ENCODE assay signal across 1 cellular context in the genomic region with DNA sequence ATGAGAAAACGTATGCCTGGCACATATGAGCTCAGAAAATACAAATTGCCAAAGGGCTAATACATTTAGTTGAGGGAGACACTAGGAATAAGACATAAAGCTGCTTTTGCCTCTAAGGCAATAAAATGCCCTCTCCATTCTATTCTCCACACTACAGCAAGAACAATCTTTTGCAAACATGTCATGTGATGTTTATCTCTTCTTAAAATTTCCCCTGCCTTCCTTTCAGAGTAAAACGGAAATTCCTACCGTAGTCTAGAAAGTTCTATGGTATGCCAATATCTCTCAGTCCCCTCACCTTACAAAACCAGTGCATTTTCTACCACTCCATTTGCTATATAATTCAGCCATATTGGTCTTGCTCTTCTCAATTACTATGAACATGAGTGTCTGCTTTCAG.
TF ChIP-seq lines count a peak whose summit lies in the region.

No MANE protein-coding gene starts in this region.

TF ChIP-seq in GM23338, 12 proteins besides CTCF, POLR2A, EP300 and RAD21 (continued from another document):
- TF ChIP-seq, protein P1, sequence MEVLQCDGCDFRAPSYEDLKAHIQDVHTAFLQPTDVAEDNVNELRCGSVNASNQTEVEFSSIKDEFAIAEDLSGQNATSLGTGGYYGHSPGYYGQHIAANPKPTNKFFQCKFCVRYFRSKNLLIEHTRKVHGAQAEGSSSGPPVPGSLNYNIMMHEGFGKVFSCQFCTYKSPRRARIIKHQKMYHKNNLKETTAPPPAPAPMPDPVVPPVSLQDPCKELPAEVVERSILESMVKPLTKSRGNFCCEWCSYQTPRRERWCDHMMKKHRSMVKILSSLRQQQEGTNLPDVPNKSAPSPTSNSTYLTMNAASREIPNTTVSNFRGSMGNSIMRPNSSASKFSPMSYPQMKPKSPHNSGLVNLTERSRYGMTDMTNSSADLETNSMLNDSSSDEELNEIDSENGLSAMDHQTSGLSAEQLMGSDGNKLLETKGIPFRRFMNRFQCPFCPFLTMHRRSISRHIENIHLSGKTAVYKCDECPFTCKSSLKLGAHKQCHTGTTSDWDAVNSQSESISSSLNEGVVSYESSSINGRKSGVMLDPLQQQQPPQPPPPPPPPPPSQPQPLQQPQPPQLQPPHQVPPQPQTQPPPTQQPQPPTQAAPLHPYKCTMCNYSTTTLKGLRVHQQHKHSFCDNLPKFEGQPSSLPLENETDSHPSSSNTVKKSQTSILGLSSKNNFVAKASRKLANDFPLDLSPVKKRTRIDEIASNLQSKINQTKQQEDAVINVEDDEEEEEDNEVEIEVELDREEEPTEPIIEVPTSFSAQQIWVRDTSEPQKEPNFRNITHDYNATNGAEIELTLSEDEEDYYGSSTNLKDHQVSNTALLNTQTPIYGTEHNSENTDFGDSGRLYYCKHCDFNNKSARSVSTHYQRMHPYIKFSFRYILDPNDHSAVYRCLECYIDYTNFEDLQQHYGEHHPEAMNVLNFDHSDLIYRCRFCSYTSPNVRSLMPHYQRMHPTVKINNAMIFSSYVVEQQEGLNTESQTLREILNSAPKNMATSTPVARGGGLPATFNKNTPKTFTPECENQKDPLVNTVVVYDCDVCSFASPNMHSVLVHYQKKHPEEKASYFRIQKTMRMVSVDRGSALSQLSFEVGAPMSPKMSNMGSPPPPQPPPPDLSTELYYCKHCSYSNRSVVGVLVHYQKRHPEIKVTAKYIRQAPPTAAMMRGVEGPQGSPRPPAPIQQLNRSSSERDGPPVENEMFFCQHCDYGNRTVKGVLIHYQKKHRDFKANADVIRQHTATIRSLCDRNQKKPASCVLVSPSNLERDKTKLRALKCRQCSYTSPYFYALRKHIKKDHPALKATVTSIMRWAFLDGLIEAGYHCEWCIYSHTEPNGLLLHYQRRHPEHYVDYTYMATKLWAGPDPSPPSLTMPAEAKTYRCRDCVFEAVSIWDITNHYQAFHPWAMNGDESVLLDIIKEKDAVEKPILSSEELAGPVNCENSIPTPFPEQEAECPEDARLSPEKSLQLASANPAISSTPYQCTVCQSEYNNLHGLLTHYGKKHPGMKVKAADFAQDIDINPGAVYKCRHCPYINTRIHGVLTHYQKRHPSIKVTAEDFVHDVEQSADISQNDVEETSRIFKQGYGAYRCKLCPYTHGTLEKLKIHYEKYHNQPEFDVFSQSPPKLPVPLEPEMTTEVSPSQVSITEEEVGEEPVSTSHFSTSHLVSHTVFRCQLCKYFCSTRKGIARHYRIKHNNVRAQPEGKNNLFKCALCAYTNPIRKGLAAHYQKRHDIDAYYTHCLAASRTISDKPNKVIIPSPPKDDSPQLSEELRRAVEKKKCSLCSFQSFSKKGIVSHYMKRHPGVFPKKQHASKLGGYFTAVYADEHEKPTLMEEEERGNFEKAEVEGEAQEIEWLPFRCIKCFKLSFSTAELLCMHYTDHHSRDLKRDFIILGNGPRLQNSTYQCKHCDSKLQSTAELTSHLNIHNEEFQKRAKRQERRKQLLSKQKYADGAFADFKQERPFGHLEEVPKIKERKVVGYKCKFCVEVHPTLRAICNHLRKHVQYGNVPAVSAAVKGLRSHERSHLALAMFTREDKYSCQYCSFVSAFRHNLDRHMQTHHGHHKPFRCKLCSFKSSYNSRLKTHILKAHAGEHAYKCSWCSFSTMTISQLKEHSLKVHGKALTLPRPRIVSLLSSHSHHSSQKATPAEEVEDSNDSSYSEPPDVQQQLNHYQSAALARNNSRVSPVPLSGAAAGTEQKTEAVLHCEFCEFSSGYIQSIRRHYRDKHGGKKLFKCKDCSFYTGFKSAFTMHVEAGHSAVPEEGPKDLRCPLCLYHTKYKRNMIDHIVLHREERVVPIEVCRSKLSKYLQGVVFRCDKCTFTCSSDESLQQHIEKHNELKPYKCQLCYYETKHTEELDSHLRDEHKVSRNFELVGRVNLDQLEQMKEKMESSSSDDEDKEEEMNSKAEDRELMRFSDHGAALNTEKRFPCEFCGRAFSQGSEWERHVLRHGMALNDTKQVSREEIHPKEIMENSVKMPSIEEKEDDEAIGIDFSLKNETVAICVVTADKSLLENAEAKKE (CRISPR knock-in tag; IDR thresholded peaks at IDR 0.05): no peak
